Comparison of ENCODE assay signal across 25 cellular contexts in genomic region chr19:41898235-41898634, GRCh38. TPM values are rescaled to one million over a fixed set of nuclear protein-coding genes. Genes with fewer than 3 reads are reported as not detected.
DNase-seq lines count a peak whose midpoint lies in the region; ATAC-seq, FAIRE-seq and TF ChIP-seq lines count a peak whose summit lies in the region.
"Had no signal": no experiment of that assay in that cellular context is flagged by ENCODE, and none has a peak within 500 bp of the region (broad histone marks: within the 10 kb centered on the region; RNA-seq: fewer than 3 reads in every experiment).

No MANE protein-coding gene starts in this region.

- no peak overlapping the region for H3K4me3 Mint-ChIP-seq in CD4-positive, alpha-beta T cell
- H3K4me3 Mint-ChIP-seq in CD8-positive, alpha-beta memory T cell, result peak overlapping the region in 1 of 7 donors; percentile 9
- H3K4me3 Mint-ChIP-seq in activated naive CD8-positive, alpha-beta T cell treated with anti-CD3 and anti-CD28 coated beads, Interleukin-2, amount 50 U/mL, for 24 hours, result no peak overlapping the region
- H3K4me3 Mint-ChIP-seq in natural killer cell, result no peak overlapping the region
- H3K4me3 Mint-ChIP-seq: IgD-negative memory B cell had no signal

- H3K4me3 ChIP-seq in CD8-positive, alpha-beta memory T cell (ENCODE audit: low read length), result no peak overlapping the region
- H3K4me3 ChIP-seq in left ventricle myocardium inferior, result no peak overlapping the region
- H3K4me3 ChIP-seq: GM23248 had no signal

- H3K4me1 Mint-ChIP-seq in CD4-positive, alpha-beta T cell (ENCODE audit: low read depth), result peaks cover 51% of the 10 kb centered on the region
- peaks cover 36 to 67% (median 61%) of the 10 kb centered on the region in 3 donors for H3K4me1 Mint-ChIP-seq in CD8-positive, alpha-beta memory T cell
- H3K4me1 Mint-ChIP-seq in activated naive CD8-positive, alpha-beta T cell treated with anti-CD3 and anti-CD28 coated beads, Interleukin-2, amount 50 U/mL, for 24 hours, result peaks cover 47% of the 10 kb centered on the region
- H3K4me1 Mint-ChIP-seq in natural killer cell, result peaks cover 21 to 50% of the 10 kb centered on the region in 2 donors

- intact Hi-C loops in CD4-positive, alpha-beta T cell (cut with DNase I, micrococcal nuclease), result no loop called here
- intact Hi-C loops in natural killer cell (cut with micrococcal nuclease) (no loop called here), left ventricle myocardium inferior (cut with micrococcal nuclease) (no loop called here)

- no peaks in the 10 kb centered on the region for H3K27me3 ChIP-seq in CD4-positive, alpha-beta T cell (ENCODE audit: control insufficient read depth, insufficient read depth, low read length)
- H3K27me3 ChIP-seq in CD8-positive, alpha-beta memory T cell (ENCODE audit: insufficient read depth, low read length, poor library complexity, severe bottlenecking), result no peaks in the 10 kb centered on the region
- no peaks in the 10 kb centered on the region for H3K27me3 ChIP-seq in left ventricle myocardium inferior (ENCODE audit: low read depth)

- no peak for TF ChIP-seq POLR2A in H54 (IDR thresholded peaks at IDR 0.05; ENCODE audit: low read depth, low read length)

- peaks cover 83% of the 10 kb centered on the region for H3K36me3 Mint-ChIP-seq in CD4-positive, alpha-beta T cell (ENCODE audit: low read depth)
- H3K36me3 Mint-ChIP-seq in CD8-positive, alpha-beta memory T cell, result peaks cover 10 to 76% (median 22%) of the 10 kb centered on the region in 3 donors
- H3K36me3 Mint-ChIP-seq in activated naive CD8-positive, alpha-beta T cell treated with anti-CD3 and anti-CD28 coated beads, Interleukin-2, amount 50 U/mL, for 24 hours (ENCODE audit: low read depth), result peaks cover 54% of the 10 kb centered on the region
- peaks cover 14% of the 10 kb centered on the region for H3K36me3 Mint-ChIP-seq in natural killer cell

- no peaks in the 10 kb centered on the region for H3K9me3 Mint-ChIP-seq in CD4-positive, alpha-beta T cell
- H3K9me3 Mint-ChIP-seq in CD8-positive, alpha-beta memory T cell, result no peaks in the 10 kb centered on the region
- H3K9me3 Mint-ChIP-seq in activated naive CD8-positive, alpha-beta T cell treated with anti-CD3 and anti-CD28 coated beads, Interleukin-2, amount 50 U/mL, for 24 hours, result no peaks in the 10 kb centered on the region
- H3K9me3 Mint-ChIP-seq in natural killer cell, result no peaks in the 10 kb centered on the region
- H3K9me3 Mint-ChIP-seq: IgD-negative memory B cell had no signal

- no peak for FAIRE-seq in H54 (lab: Jason Lieb, UNC)
- FAIRE-seq: HTR-8/SVneo had no signal

- DNase-seq in CD4-positive, alpha-beta T cell, result no peak
- no peak for DNase-seq in CD8-positive, alpha-beta memory T cell
- DNase-seq in activated naive CD8-positive, alpha-beta T cell treated with anti-CD3 and anti-CD28 coated beads, Interleukin-2, amount 50 U/mL, for 24 hours, result no peak
- DNase-seq in natural killer cell (no peak), H54 (ENCODE audit: insufficient read length, low spot score) (no peak), left ventricle myocardium inferior (no peak)
- DNase-seq: C1 segment of cervical spinal cord, COR-L47, DMS 273 treated with DMSO at 0.1 percent for 48 hours, DND-41, GM23248, HCEC 1CT, NCI-H1105, NCI-H2081 treated with DMSO at 0.1 percent for 48 hours, SHP77 treated with DMSO at 0.1 percent for 48 hours, SK-N-SH had no signal

- TF ChIP-seq CTCF in CD4-positive, alpha-beta T cell (IDR thresholded peaks at IDR 0.05), result no peak
- TF ChIP-seq CTCF in natural killer cell (IDR thresholded peaks at IDR 0.05), result no peak
- no peak for TF ChIP-seq CTCF in left ventricle myocardium inferior (IDR thresholded peaks at IDR 0.05; ENCODE audit: borderline replicate concordance)

- peak overlapping the region; percentile 40 for H3K27ac ChIP-seq in CD4-positive, alpha-beta T cell (ENCODE audit: low read depth, low read length)
- no peak overlapping the region for H3K27ac ChIP-seq in CD8-positive, alpha-beta memory T cell (ENCODE audit: low read depth, low read length)
- no peak overlapping the region for H3K27ac ChIP-seq in left ventricle myocardium inferior (replicated peaks)
- H3K27ac ChIP-seq: GM23248 had no signal

- H3K4me1 ChIP-seq in CD8-positive, alpha-beta memory T cell (ENCODE audit: insufficient read depth, low read length), result peaks cover 48% of the 10 kb centered on the region
- no peaks in the 10 kb centered on the region for H3K4me1 ChIP-seq in left ventricle myocardium inferior

- H3K27ac Mint-ChIP-seq in CD4-positive, alpha-beta T cell, result peak overlapping the region; percentile 56
- H3K27ac Mint-ChIP-seq in CD8-positive, alpha-beta memory T cell, result peak overlapping the region in 5 of 8 donors; percentile 15 to 78 (median 42)
- peak overlapping the region; percentile 18 for H3K27ac Mint-ChIP-seq in activated naive CD8-positive, alpha-beta T cell treated with anti-CD3 and anti-CD28 coated beads, Interleukin-2, amount 50 U/mL, for 24 hours
- peak overlapping the region; percentile 71 to 92 for H3K27ac Mint-ChIP-seq in natural killer cell

- POLR2A ChIA-PET in CD4-positive, alpha-beta T cell (lab: Charles Lee), result interaction anchor here (1.4 to 6.6 kb wide), 4 partner anchors 10 to 38 kb away, joined by 6 to 70 read pairs (median 19); partner anchors contain the start of gene RPS19
- POLR2A ChIA-PET in CD8-positive, alpha-beta memory T cell (lab: Charles Lee), result interaction anchor here (0.7 to 2.3 kb wide), 4 partner anchors 10 to 39 kb away, joined by 4 to 11 read pairs (median 4); partner anchors contain the start of gene RPS19

- peaks cover 76% of the 10 kb centered on the region for H3K36me3 ChIP-seq in CD8-positive, alpha-beta memory T cell (ENCODE audit: insufficient read depth, low read length)
- peaks cover 84% of the 10 kb centered on the region for H3K36me3 ChIP-seq in left ventricle myocardium inferior

- no peak for ATAC-seq in CD4-positive, alpha-beta T cell (ENCODE audit: poor library complexity)
- no peak for ATAC-seq in activated naive CD8-positive, alpha-beta T cell treated with anti-CD3 and anti-CD28 coated beads, Interleukin-2, amount 50 U/mL, for 24 hours
- no peak for ATAC-seq in natural killer cell
- no peak for ATAC-seq in GM21360 (IDR thresholded peaks at IDR 0.05; ENCODE audit: unreplicated experiment)
- no peak for ATAC-seq in GM19023 (IDR thresholded peaks at IDR 0.05; ENCODE audit: unreplicated experiment)

- H3K27me3 Mint-ChIP-seq in CD4-positive, alpha-beta T cell, result no peaks in the 10 kb centered on the region
- no peaks in the 10 kb centered on the region for H3K27me3 Mint-ChIP-seq in CD8-positive, alpha-beta memory T cell
- no peaks in the 10 kb centered on the region for H3K27me3 Mint-ChIP-seq in activated naive CD8-positive, alpha-beta T cell treated with anti-CD3 and anti-CD28 coated beads, Interleukin-2, amount 50 U/mL, for 24 hours
- H3K27me3 Mint-ChIP-seq in natural killer cell (ENCODE audit: low read depth in 2 of 2), result no peaks in the 10 kb centered on the region
- H3K27me3 Mint-ChIP-seq: IgD-negative memory B cell had no signal

- CTCF ChIA-PET in CD4-positive, alpha-beta T cell (lab: Charles Lee), result interaction anchor here (0.8 to 1.7 kb wide), 2 partner anchors 25 to 54 kb away, joined by 3 to 5 read pairs; no protein-coding TSS in a partner anchor
- CTCF ChIA-PET in CD8-positive, alpha-beta memory T cell (lab: Charles Lee), result interaction anchor here (1.1 to 1.5 kb wide), 2 partner anchors 10 to 25 kb away, joined by 5 to 7 read pairs; no protein-coding TSS in a partner anchor

- no peaks in the 10 kb centered on the region for H3K9me3 ChIP-seq in CD4-positive, alpha-beta T cell (ENCODE audit: control insufficient read depth, low read length)
- no peaks in the 10 kb centered on the region for H3K9me3 ChIP-seq in CD8-positive, alpha-beta memory T cell (ENCODE audit: low read length)
- no peaks in the 10 kb centered on the region for H3K9me3 ChIP-seq in left ventricle myocardium inferior (replicated peaks)
- H3K9me3 ChIP-seq: SK-N-SH had no signal

RNA-seq across cellular contexts. Expression of gene ARHGEF1, which starts 15.3 kb away (rescaled TPM):
- 1,000 to 10,000 TPM; 1,019 to 1,047 TPM for total RNA-seq in CD4-positive, alpha-beta T cell
- total RNA-seq in CD8-positive, alpha-beta memory T cell, result 100 to 1,000 TPM; 295 to 312 TPM
- polyA plus RNA-seq in CD8-positive, alpha-beta memory T cell, result 350 TPM
- 1,000 to 10,000 TPM; 1,177 to 1,409 (median 1,354) TPM for total RNA-seq in natural killer cell
- 28.3 TPM for total RNA-seq in left ventricle myocardium inferior

RNA-seq across cellular contexts. Expression of gene CD79A, which starts 21.2 kb away (rescaled TPM):
- 1 to 10 TPM; 3.7 to 3.8 TPM for total RNA-seq in CD4-positive, alpha-beta T cell
- total RNA-seq in CD8-positive, alpha-beta memory T cell, result 1 to 10 TPM; 1.3 to 2.2 TPM
- polyA plus RNA-seq in CD8-positive, alpha-beta memory T cell, result 9.4 TPM
- total RNA-seq in natural killer cell (10 to 100 TPM in 1 of 3 donors, 1 to 10 TPM in 2; 5.6 to 35.5 (median 6.0) TPM), left ventricle myocardium inferior (not detected)
- total RNA-seq: GM23248, NCI-H460, RPMI7951 had no signal
- polyA plus RNA-seq: GM23248 had no signal

RNA-seq across cellular contexts. Expression of gene ERFL, which starts 30.0 kb away (rescaled TPM):
- total RNA-seq in CD4-positive, alpha-beta T cell, result 1 to 10 TPM; 7.7 to 8.9 TPM
- 1 to 10 TPM; 1.3 to 1.4 TPM for total RNA-seq in CD8-positive, alpha-beta memory T cell
- polyA plus RNA-seq in CD8-positive, alpha-beta memory T cell, result not detected
- total RNA-seq in natural killer cell (1 to 10 TPM; 1.1 to 2.1 (median 1.5) TPM), left ventricle myocardium inferior (not detected)
- total RNA-seq: G401, GM23248, LHCN-M2, NCI-H460, RPMI7951 had no signal
- polyA plus RNA-seq: GM23248, IgD-negative memory B cell had no signal

RNA-seq across cellular contexts. Expression of gene RPS19, which starts 38.2 kb away (rescaled TPM):
- 1,000 to 10,000 TPM; 3,668 to 3,697 TPM for total RNA-seq in CD4-positive, alpha-beta T cell
- 1,000 to 10,000 TPM; 3,036 to 3,142 TPM for total RNA-seq in CD8-positive, alpha-beta memory T cell
- polyA plus RNA-seq in CD8-positive, alpha-beta memory T cell, result 6,195 TPM
- total RNA-seq in natural killer cell (1,000 to 10,000 TPM; 1,358 to 1,814 (median 1,709) TPM), left ventricle myocardium inferior (611 TPM)

RNA-seq across cellular contexts. Expression of gene DMRTC2, which starts 53.4 kb away (rescaled TPM):
- total RNA-seq in CD4-positive, alpha-beta T cell, result not detected
- total RNA-seq in CD8-positive, alpha-beta memory T cell, result not detected
- not detected for polyA plus RNA-seq in CD8-positive, alpha-beta memory T cell
- total RNA-seq in natural killer cell (not detected), left ventricle myocardium inferior (not detected)
- total RNA-seq: G401, GM23248, LHCN-M2, NCI-H460, OCI-LY7, RPMI7951 had no signal
- polyA plus RNA-seq: GM23248, IgD-negative memory B cell, SK-N-SH had no signal

Comparison
In these comparisons a context has a peak if more than half of its experiments do, and no peak if none do; other contexts are left out.
1. H3K27ac Mint-ChIP-seq: peak in every context shown above with its lines; median percentile 82 in natural killer cell; 56 in CD4-positive, alpha-beta T cell; 42 in CD8-positive, alpha-beta memory T cell; 18 in activated naive CD8-positive, alpha-beta T cell treated with anti-CD3 and anti-CD28 coated beads, Interleukin-2, amount 50 U/mL, for 24 hours.
2. RNA of gene ARHGEF1, which starts 15.3 kb away (total RNA-seq): 1,177 to 1,409 TPM in natural killer cell, 1,019 to 1,047 TPM in CD4-positive, alpha-beta T cell and 295 to 312 TPM in CD8-positive, alpha-beta memory T cell; 28.3 TPM in left ventricle myocardium inferior (single experiment); every median in the first group is over 10 times any median in the second.